Comparison of ENCODE assay signal across 12 cellular contexts in genomic region chr1:150020711-150021110, GRCh38.
"Had no signal": no experiment of that assay in that cellular context is flagged by ENCODE, and none has a peak within 500 bp of the region (broad histone marks: within the 10 kb centered on the region; RNA-seq: fewer than 3 reads in every experiment).

No MANE protein-coding gene starts in this region.

- H3K4me3 Mint-ChIP-seq: brain, memory B cell, neural crest cell had no signal

- H3K27ac ChIP-seq: adrenal gland, esophagus muscularis mucosa, parathyroid adenoma had no signal

- H3K9me3 Mint-ChIP-seq: brain, memory B cell, neural crest cell had no signal

- DNase-seq: activated CD4-positive, alpha-beta T cell treated with anti-CD3 and anti-CD28 coated beads, Interleukin-2, amount 50 U/mL, for 1 hour; activated naive CD4-positive, alpha-beta T cell treated with anti-CD3 and anti-CD28 coated beads, Interleukin-2, amount 50 U/mL, for 16 hours; adrenal gland; cerebellar nuclear complex; glutamatergic neuron; upper lobe of left lung had no signal

- H3K27me3 ChIP-seq: adrenal gland, esophagus muscularis mucosa, upper lobe of left lung had no signal

- H3K27me3 Mint-ChIP-seq: brain had no signal

- H3K36me3 Mint-ChIP-seq: brain, memory B cell had no signal

- H3K36me3 ChIP-seq: adrenal gland, esophagus muscularis mucosa, upper lobe of left lung had no signal

- H3K9me3 ChIP-seq: adrenal gland, esophagus muscularis mucosa, upper lobe of left lung had no signal

- H3K4me3 ChIP-seq: adrenal gland, esophagus muscularis mucosa, smooth muscle cell, upper lobe of left lung had no signal

- H3K4me1 ChIP-seq: adrenal gland, parathyroid adenoma had no signal

- H3K27ac Mint-ChIP-seq: memory B cell had no signal
